Comparison of ENCODE assay signal across 22 cellular contexts in genomic region chr20:54293526-54293925, GRCh38.
DNase-seq lines count a peak whose midpoint lies in the region; ATAC-seq and TF ChIP-seq lines count a peak whose summit lies in the region.
"Had no signal": no experiment of that assay in that cellular context is flagged by ENCODE, and none has a peak within 500 bp of the region (broad histone marks: within the 10 kb centered on the region; RNA-seq: fewer than 3 reads in every experiment).

No MANE protein-coding gene starts in this region.

- no peaks in the 10 kb centered on the region for H3K27me3 ChIP-seq in fibroblast of lung (ENCODE audit: control insufficient read depth, insufficient read depth, low read length)
- H3K27me3 ChIP-seq: tibial artery had no signal

- no peak overlapping the region for H3K9ac ChIP-seq in fibroblast of lung (ENCODE audit: insufficient read depth, low read length)

- H3K36me3 ChIP-seq in fibroblast of lung (ENCODE audit: control insufficient read depth, insufficient read depth, low read length), result no peaks in the 10 kb centered on the region
- H3K36me3 ChIP-seq: lower lobe of right lung, tibial artery had no signal

- H3K27ac ChIP-seq in fibroblast of lung (ENCODE audit: insufficient read depth, low read length), result no peak overlapping the region
- H3K27ac ChIP-seq: lower lobe of right lung, SK-N-MC, tibial artery, VCaP had no signal

- ATAC-seq in SK-N-SH treated with all-trans-retinoic acid at 6 μM for 48 hours (peak; percentile 87), HG03045 (IDR thresholded peaks at IDR 0.05; ENCODE audit: unreplicated experiment) (no peak)
- ATAC-seq: activated T-helper 17 cell treated with anti-CD3 and anti-CD28 coated beads, Interleukin-2, amount 50 U/mL, for 72 hours; lower lobe of right lung; stimulated activated naive CD8-positive, alpha-beta T cell treated with anti-CD3 and anti-CD28 coated beads, Interleukin-15, amount 100 ng/mL, for 72 hours had no signal

- no peak for TF ChIP-seq CTCF in fibroblast of lung (conservative IDR thresholded peaks at IDR 0.05 in 1 of 2, IDR thresholded peaks at IDR 0.05 in 1 of 2; ENCODE audit: low read depth in 1 of 2, low read length in 2 of 2)

- H2AFZ ChIP-seq in fibroblast of lung (ENCODE audit: low read length), result no peak overlapping the region

- H3K79me2 ChIP-seq in fibroblast of lung (ENCODE audit: control insufficient read depth, insufficient read depth, low read length), result no peaks in the 10 kb centered on the region

- H3K4me3 ChIP-seq in fibroblast of lung (replicated peaks in 1 of 4; ENCODE audit: control extremely low read depth in 1 of 4, insufficient read depth in 1 of 4, low read depth in 3 of 4, low read length in 4 of 4), result no peak overlapping the region
- H3K4me3 ChIP-seq: lower lobe of right lung, SK-N-MC, tibial artery had no signal

- H3K4me2 ChIP-seq in fibroblast of lung (ENCODE audit: extremely low read depth, insufficient read depth, low read length), result no peak overlapping the region

- DNase-seq in NCI-H1105 treated with DMSO at 0.1 percent for 48 hours (lab: John Stamatoyannopoulos, UW), result peak; percentile 30
- no peak for DNase-seq in NCI-H1105 (lab: John Stamatoyannopoulos, UW)
- peak; percentile 46 to 72 for DNase-seq in fibroblast of lung (ENCODE audit: low read depth in 2 of 2)
- peak; percentile 68 for DNase-seq in pulmonary artery endothelial cell (ENCODE audit: low read depth, low spot score)
- no peak for DNase-seq in stimulated activated naive CD4-positive, alpha-beta T cell (lab: John Stamatoyannopoulos, UW)
- no peak for DNase-seq in stimulated activated CD8-positive, alpha-beta memory T cell treated with anti-CD3 and anti-CD28 coated beads, Interleukin-4, amount 100 ng/mL, for 48 hours
- DNase-seq: 8988T; activated CD4-positive, alpha-beta T cell treated with anti-CD3 and anti-CD28 coated beads, Interleukin-2, amount 10 ng/mL, durations not matched to agents 7 days and 5 days; DND-41; KBM-7; lower lobe of right lung; MV-4-11; NCI-H187 treated with DMSO at 0.1 percent for 48 hours; NK-92 treated with Interleukin-12 subunit alpha and Interleukin-12 subunit beta, amount 100 ng/mL, for 24 hours; stimulated activated CD4-positive, alpha-beta T cell treated with anti-CD3 and anti-CD28 coated beads, Interleukin-4, amount 100 ng/mL, for 24 hours; stimulated activated naive CD8-positive, alpha-beta T cell treated with anti-CD3 and anti-CD28 coated beads, Interleukin-15, amount 100 ng/mL, for 72 hours; tibial artery had no signal

- no peaks in the 10 kb centered on the region for H3K4me1 ChIP-seq in fibroblast of lung (ENCODE audit: control insufficient read depth, extremely low read depth, insufficient read depth, low read length)
- H3K4me1 ChIP-seq: lower lobe of right lung had no signal

- no peaks in the 10 kb centered on the region for H3K9me3 ChIP-seq in fibroblast of lung (ENCODE audit: control insufficient read depth, insufficient read depth, low read depth, low read length)
- H3K9me3 ChIP-seq: lower lobe of right lung, tibial artery had no signal

- H4K20me1 ChIP-seq in fibroblast of lung (ENCODE audit: control insufficient read depth, extremely low read depth, insufficient read depth, low read length), result no peaks in the 10 kb centered on the region

TF ChIP-seq in SK-N-SH treated with all-trans-retinoic acid at 6 μM for 48 hours, 23 proteins besides CTCF, POLR2A, EP300 and RAD21:
- TF ChIP-seq CREB5 (CRISPR knock-in tag; IDR thresholded peaks at IDR 0.05; ENCODE audit: low read depth) (no peak), BACH2 (CRISPR knock-in tag; IDR thresholded peaks at IDR 0.05; ENCODE audit: borderline replicate concordance) (no peak), ZC3H10 (CRISPR knock-in tag; IDR thresholded peaks at IDR 0.05) (no peak), ARNTL (CRISPR knock-in tag; IDR thresholded peaks at IDR 0.05; ENCODE audit: borderline replicate concordance, low read depth) (no peak), TOX (CRISPR knock-in tag; IDR thresholded peaks at IDR 0.05; ENCODE audit: borderline replicate concordance) (peak; percentile 6; the same call in 1 of the 2 replicates)

Comparison
In these comparisons a context has a peak if more than half of its experiments do, and no peak if none do; other contexts are left out.
1. DNase-seq: peak in NCI-H1105 treated with DMSO at 0.1 percent for 48 hours (single experiment), fibroblast of lung (2 of 2) and pulmonary artery endothelial cell (single experiment); none in NCI-H1105 (single experiment), stimulated activated naive CD4-positive, alpha-beta T cell (0 of 6) and stimulated activated CD8-positive, alpha-beta memory T cell treated with anti-CD3 and anti-CD28 coated beads, Interleukin-4, amount 100 ng/mL, for 48 hours (single experiment).